Comparison of ENCODE assay signal across 22 cellular contexts in the genomic region with DNA sequence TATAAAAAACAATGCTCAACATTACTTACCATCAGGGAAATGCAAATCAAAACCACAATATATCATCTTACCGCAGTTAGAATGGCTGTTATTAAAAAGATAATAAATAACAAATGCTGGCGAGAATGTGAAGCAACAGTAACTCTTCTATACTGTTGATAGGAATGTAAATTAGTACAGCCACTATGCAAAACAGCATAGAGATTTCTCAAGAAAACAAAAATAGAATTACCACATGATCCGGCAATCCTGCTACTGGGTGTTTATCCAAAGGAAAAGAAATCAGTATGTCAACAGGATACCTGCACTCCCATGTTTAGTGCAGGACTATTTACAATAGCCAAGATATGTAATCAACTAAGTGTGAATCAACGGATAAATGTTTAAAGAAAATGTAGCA. TPM values are rescaled to one million over a fixed set of nuclear protein-coding genes. Genes with fewer than 3 reads are reported as not detected.
DNase-seq lines count a peak whose midpoint lies in the region; ATAC-seq lines count a peak whose summit lies in the region.
"Had no signal": no experiment of that assay in that cellular context is flagged by ENCODE, and none has a peak within 500 bp of the region (broad histone marks: within the 10 kb centered on the region; RNA-seq: fewer than 3 reads in every experiment).

No MANE protein-coding gene starts in this region.

- no peak for DNase-seq in activated naive CD8-positive, alpha-beta T cell treated with anti-CD3 and anti-CD28 coated beads for 36 hours
- DNase-seq in activated naive CD8-positive, alpha-beta T cell treated with anti-CD3 and anti-CD28 coated beads, Interleukin-2, amount 50 U/mL, for 24 hours = no peak
- DNase-seq in NCI-H1048 (lab: John Stamatoyannopoulos, UW) (peak; percentile 71), fibroblast of gingiva (ENCODE audit: low read depth) (peak; percentile 88), HT-29 (ENCODE audit: low spot score) (no peak), 8988T (no peak)
- no peak for DNase-seq in activated naive CD4-positive, alpha-beta T cell (lab: John Stamatoyannopoulos, UW)
- DNase-seq: CD4-positive, CD25-positive, alpha-beta regulatory T cell; EL; GF-D8; H9; IMR-90; NCI-H1105 treated with DMSO at 0.1 percent for 48 hours; NCI-H2081; NCI-H2171; NCI-H345; NCI-H524; Peyer's patch; SW 1271 had no signal

- H3K27me3 Mint-ChIP-seq in activated naive CD8-positive, alpha-beta T cell treated with anti-CD3 and anti-CD28 coated beads for 36 hours = no peaks in the 10 kb centered on the region
- H3K27me3 Mint-ChIP-seq in activated naive CD8-positive, alpha-beta T cell treated with anti-CD3 and anti-CD28 coated beads, Interleukin-2, amount 50 U/mL, for 24 hours = no peaks in the 10 kb centered on the region
- H3K27me3 Mint-ChIP-seq: B cell; CD4-positive, CD25-positive, alpha-beta regulatory T cell had no signal

- peaks cover 37% of the 10 kb centered on the region for H3K9me3 Mint-ChIP-seq in activated naive CD8-positive, alpha-beta T cell treated with anti-CD3 and anti-CD28 coated beads for 36 hours
- peaks cover 19% of the 10 kb centered on the region for H3K9me3 Mint-ChIP-seq in activated naive CD8-positive, alpha-beta T cell treated with anti-CD3 and anti-CD28 coated beads, Interleukin-2, amount 50 U/mL, for 24 hours

- ATAC-seq in activated naive CD8-positive, alpha-beta T cell treated with anti-CD3 and anti-CD28 coated beads, Interleukin-2, amount 50 U/mL, for 24 hours = no peak
- ATAC-seq in HG03095 (IDR thresholded peaks at IDR 0.05; ENCODE audit: unreplicated experiment) = no peak
- ATAC-seq: Right ventricle myocardium inferior had no signal

- H3K27ac Mint-ChIP-seq in activated naive CD8-positive, alpha-beta T cell treated with anti-CD3 and anti-CD28 coated beads for 36 hours = peak overlapping the region; percentile 25
- H3K27ac Mint-ChIP-seq in activated naive CD8-positive, alpha-beta T cell treated with anti-CD3 and anti-CD28 coated beads, Interleukin-2, amount 50 U/mL, for 24 hours = no peak overlapping the region
- H3K27ac Mint-ChIP-seq: B cell; CD4-positive, CD25-positive, alpha-beta regulatory T cell; H9 had no signal

- H3K4me1 Mint-ChIP-seq in activated naive CD8-positive, alpha-beta T cell treated with anti-CD3 and anti-CD28 coated beads for 36 hours = peaks cover 49% of the 10 kb centered on the region
- peaks cover 69% of the 10 kb centered on the region for H3K4me1 Mint-ChIP-seq in activated naive CD8-positive, alpha-beta T cell treated with anti-CD3 and anti-CD28 coated beads, Interleukin-2, amount 50 U/mL, for 24 hours

- no peak overlapping the region for H3K4me3 Mint-ChIP-seq in activated naive CD8-positive, alpha-beta T cell treated with anti-CD3 and anti-CD28 coated beads for 36 hours
- no peak overlapping the region for H3K4me3 Mint-ChIP-seq in activated naive CD8-positive, alpha-beta T cell treated with anti-CD3 and anti-CD28 coated beads, Interleukin-2, amount 50 U/mL, for 24 hours
- H3K4me3 Mint-ChIP-seq: B cell, H9 had no signal

- H3K36me3 Mint-ChIP-seq in activated naive CD8-positive, alpha-beta T cell treated with anti-CD3 and anti-CD28 coated beads for 36 hours = peaks cover 79% of the 10 kb centered on the region
- peaks cover 61% of the 10 kb centered on the region for H3K36me3 Mint-ChIP-seq in activated naive CD8-positive, alpha-beta T cell treated with anti-CD3 and anti-CD28 coated beads, Interleukin-2, amount 50 U/mL, for 24 hours (ENCODE audit: low read depth)

RNA-seq across cellular contexts. Expression of a gene that starts 48.1 kb away (rescaled TPM):
- 10 to 100 TPM; 89.3 to 91.8 TPM for total RNA-seq in activated naive CD8-positive, alpha-beta T cell treated with anti-CD3 and anti-CD28 coated beads for 36 hours
- total RNA-seq in HT-29 (2014; rRNA removed; shearing (Covaris generic)) = 138 and 145 TPM in 2 replicates

Comparison
In these comparisons a context has a peak if more than half of its experiments do, and no peak if none do; other contexts are left out.
1. DNase-seq: peak in NCI-H1048 (single experiment) and fibroblast of gingiva (single experiment); none in activated naive CD8-positive, alpha-beta T cell treated with anti-CD3 and anti-CD28 coated beads for 36 hours (single experiment), activated naive CD8-positive, alpha-beta T cell treated with anti-CD3 and anti-CD28 coated beads, Interleukin-2, amount 50 U/mL, for 24 hours (single experiment), HT-29 (single experiment), activated naive CD4-positive, alpha-beta T cell (0 of 4) and 8988T (single experiment).